Comparison of ENCODE assay signal across 18 cellular contexts in genomic region chr22:23250424-23251363, GRCh38.
DNase-seq lines count a peak whose midpoint lies in the region; ATAC-seq and TF ChIP-seq lines count a peak whose summit lies in the region.
"Had no signal": no experiment of that assay in that cellular context is flagged by ENCODE, and none has a peak within 500 bp of the region (broad histone marks: within the 10 kb centered on the region; RNA-seq: fewer than 3 reads in every experiment).

No MANE protein-coding gene starts in this region.

- peak overlapping the region; percentile 78 for H3K23ac ChIP-seq in neuronal stem cell (ENCODE audit: low read depth, low read length, poor library complexity)

- H3K4me1 Mint-ChIP-seq in activated CD4-positive, alpha-beta T cell treated with anti-CD3 and anti-CD28 coated beads, Interleukin-2, amount 10 ng/mL, durations not matched to agents 7 days and 5 days = peaks cover 49% of the 10 kb centered on the region
- H3K4me1 Mint-ChIP-seq in glutamatergic neuron (ENCODE audit: low read depth, unreplicated experiment) = peaks cover 32% of the 10 kb centered on the region

- H2AFZ ChIP-seq in neuronal stem cell (ENCODE audit: low read length) = no peak overlapping the region

- no peak overlapping the region for H2BK15ac ChIP-seq in neuronal stem cell (ENCODE audit: low read length)

- TF ChIP-seq CTCF in RWPE1 (conservative IDR thresholded peaks at IDR 0.05; ENCODE audit: low read depth) (no peak), glutamatergic neuron (IDR thresholded peaks at IDR 0.05; ENCODE audit: partially characterized antibody, unreplicated experiment) (no peak), lower lobe of right lung (IDR thresholded peaks at IDR 0.05) (no peak)

- peaks cover 12% of the 10 kb centered on the region for H3K79me1 ChIP-seq in neuronal stem cell (ENCODE audit: low read depth, low read length)

- POLR2A ChIA-PET in activated CD4-positive, alpha-beta T cell treated with anti-CD3 and anti-CD28 coated beads, Interleukin-2, amount 10 ng/mL, durations not matched to agents 7 days and 5 days (lab: Charles Lee) = no interaction called here
- POLR2A ChIA-PET in RWPE1 (lab: Yijun Ruan, JAX; ENCODE audit: low non-redundant PET) = no interaction called here

- no peak overlapping the region for H2BK5ac ChIP-seq in neuronal stem cell (ENCODE audit: low read length)

- no peaks in the 10 kb centered on the region for H3K9me3 Mint-ChIP-seq in activated CD4-positive, alpha-beta T cell treated with anti-CD3 and anti-CD28 coated beads, Interleukin-2, amount 10 ng/mL, durations not matched to agents 7 days and 5 days
- peaks cover 28% of the 10 kb centered on the region for H3K9me3 Mint-ChIP-seq in glutamatergic neuron (ENCODE audit: unreplicated experiment)
- H3K9me3 Mint-ChIP-seq: stimulated activated naive CD8-positive, alpha-beta T cell treated with anti-CD3 and anti-CD28 coated beads, Interleukin-15, amount 100 ng/mL, for 72 hours had no signal

- no peaks in the 10 kb centered on the region for H3K27me3 Mint-ChIP-seq in activated CD4-positive, alpha-beta T cell treated with anti-CD3 and anti-CD28 coated beads, Interleukin-2, amount 10 ng/mL, durations not matched to agents 7 days and 5 days
- peaks cover 14% of the 10 kb centered on the region for H3K27me3 Mint-ChIP-seq in glutamatergic neuron (ENCODE audit: unreplicated experiment)
- H3K27me3 Mint-ChIP-seq: stimulated activated naive CD8-positive, alpha-beta T cell treated with anti-CD3 and anti-CD28 coated beads, Interleukin-15, amount 100 ng/mL, for 72 hours had no signal

- no peak overlapping the region for H3K4me3 ChIP-seq in neuronal stem cell (ENCODE audit: low read length in 2 of 2)
- no peak overlapping the region for H3K4me3 ChIP-seq in lower lobe of right lung
- H3K4me3 ChIP-seq: A549, heart right ventricle had no signal

- H3K36me3 ChIP-seq in neuronal stem cell (replicated peaks in 1 of 2; ENCODE audit: control insufficient read depth in 2 of 2, insufficient read depth in 2 of 2, low read length in 2 of 2) = peaks cover 13 to 26% of the 10 kb centered on the region in 2 donors
- H3K36me3 ChIP-seq in lower lobe of right lung = peaks cover 24% of the 10 kb centered on the region

- no peak overlapping the region for H3K14ac ChIP-seq in neuronal stem cell (ENCODE audit: low read length)

- H3K27me3 ChIP-seq in neuronal stem cell (ENCODE audit: control insufficient read depth in 3 of 3, insufficient read depth in 3 of 3, low read depth in 1 of 3, low read length in 3 of 3) (no peaks in the 10 kb centered on the region), lower lobe of right lung (ENCODE audit: low read depth) (no peaks in the 10 kb centered on the region)
- H3K27me3 ChIP-seq: heart right ventricle had no signal

- H4K91ac ChIP-seq in neuronal stem cell (ENCODE audit: low read depth, low read length, poor library complexity) = no peak overlapping the region

- no peak overlapping the region for H4K8ac ChIP-seq in neuronal stem cell (ENCODE audit: low read depth, low read length)

- DNase-seq in activated CD4-positive, alpha-beta T cell treated with anti-CD3 and anti-CD28 coated beads, Interleukin-2, amount 10 ng/mL, durations not matched to agents 7 days and 5 days = no peak
- no peak for DNase-seq in activated CD4-positive, alpha-beta T cell treated with anti-CD3 and anti-CD28 coated beads for 4 hours
- no peak for DNase-seq in RWPE1 (ENCODE audit: low spot score)
- no peak for DNase-seq in glutamatergic neuron
- DNase-seq in neuronal stem cell (ENCODE audit: low spot score) = no peak
- DNase-seq in NCI-H526 (lab: John Stamatoyannopoulos, UW) = no peak
- no peak for DNase-seq in lower lobe of right lung
- DNase-seq: activated CD4-positive, CD25-positive, alpha-beta regulatory T cell; caudate nucleus; effector CD4-positive, alpha-beta T cell; heart right ventricle; islet precursor cell; occipital lobe; RPMI8226; stimulated activated naive CD8-positive, alpha-beta T cell treated with anti-CD3 and anti-CD28 coated beads, Interleukin-15, amount 100 ng/mL, for 72 hours had no signal

- H3K9ac ChIP-seq in neuronal stem cell (ENCODE audit: low read depth, low read length, poor library complexity) = no peak overlapping the region

- H3K4me3 Mint-ChIP-seq in activated CD4-positive, alpha-beta T cell treated with anti-CD3 and anti-CD28 coated beads, Interleukin-2, amount 10 ng/mL, durations not matched to agents 7 days and 5 days = no peak overlapping the region
- peak overlapping the region; percentile 74 for H3K4me3 Mint-ChIP-seq in glutamatergic neuron (ENCODE audit: unreplicated experiment)
- H3K4me3 Mint-ChIP-seq: stimulated activated naive CD8-positive, alpha-beta T cell treated with anti-CD3 and anti-CD28 coated beads, Interleukin-15, amount 100 ng/mL, for 72 hours had no signal

- no peak for ATAC-seq in lower lobe of right lung
- no peak for ATAC-seq in GM19324 (IDR thresholded peaks at IDR 0.05; ENCODE audit: low FRiP score, unreplicated experiment)
- ATAC-seq: A549, heart right ventricle had no signal

- H3K27ac Mint-ChIP-seq in activated CD4-positive, alpha-beta T cell treated with anti-CD3 and anti-CD28 coated beads, Interleukin-2, amount 10 ng/mL, durations not matched to agents 7 days and 5 days = peak overlapping the region; percentile 78
- no peak overlapping the region for H3K27ac Mint-ChIP-seq in glutamatergic neuron (ENCODE audit: unreplicated experiment)

- H3K9me3 ChIP-seq in neuronal stem cell (replicated peaks in 1 of 2; ENCODE audit: control insufficient read depth in 2 of 2, insufficient read depth in 1 of 2, low read depth in 1 of 2, low read length in 2 of 2) (no peaks in the 10 kb centered on the region), lower lobe of right lung (no peaks in the 10 kb centered on the region)
- H3K9me3 ChIP-seq: A549, heart right ventricle had no signal

- H3K4ac ChIP-seq in neuronal stem cell (ENCODE audit: low read length) = no peak overlapping the region

- no peak overlapping the region for H3K18ac ChIP-seq in neuronal stem cell (ENCODE audit: low read length)

- peaks cover 4% of the 10 kb centered on the region for H3K36me3 Mint-ChIP-seq in activated CD4-positive, alpha-beta T cell treated with anti-CD3 and anti-CD28 coated beads, Interleukin-2, amount 10 ng/mL, durations not matched to agents 7 days and 5 days (ENCODE audit: low read depth)
- no peaks in the 10 kb centered on the region for H3K36me3 Mint-ChIP-seq in glutamatergic neuron (ENCODE audit: unreplicated experiment)

- no peak overlapping the region for H2BK120ac ChIP-seq in neuronal stem cell (ENCODE audit: low read depth, low read length)

- H3K4me1 ChIP-seq in neuronal stem cell (ENCODE audit: control insufficient read depth in 2 of 2, insufficient read depth in 1 of 2, low read depth in 1 of 2, low read length in 2 of 2) (peaks cover 4 to 14% of the 10 kb centered on the region in 2 donors), lower lobe of right lung (peaks cover 20% of the 10 kb centered on the region)

- H3K27ac ChIP-seq in RWPE1 (peak overlapping the region; percentile 71), neuronal stem cell (replicated peaks; ENCODE audit: low read length) (no peak overlapping the region), lower lobe of right lung (no peak overlapping the region)
- H3K27ac ChIP-seq: A549, C4-2B, heart right ventricle had no signal

- H2AK5ac ChIP-seq in neuronal stem cell (ENCODE audit: low read depth, low read length) = no peak overlapping the region

- intact Hi-C loops in lower lobe of right lung (cut with DNase I) = no loop called here

- WGBS in neuronal stem cell (ENCODE audit: extremely low coverage in 2 of 2, insufficient read length in 2 of 2, insufficient replicate concordance in 1 of 2), 2 donors = no CpG with 5 or more reads among the region's 17 CpGs

- no peak overlapping the region for H3K4me2 ChIP-seq in neuronal stem cell (ENCODE audit: insufficient read depth, low read length, poor library complexity, severe bottlenecking)
- H3K4me2 ChIP-seq: A549 had no signal

- H2BK12ac ChIP-seq in neuronal stem cell (ENCODE audit: low read length) = no peak overlapping the region

- CTCF ChIA-PET in activated CD4-positive, alpha-beta T cell treated with anti-CD3 and anti-CD28 coated beads, Interleukin-2, amount 10 ng/mL, durations not matched to agents 7 days and 5 days (lab: Charles Lee) = interaction anchor here (1.0 to 1.9 kb wide), 5 partner anchors 8 to 72 kb away, joined by 3 to 11 read pairs (median 3); no protein-coding TSS in a partner anchor
- CTCF ChIA-PET in RWPE1 (lab: Yijun Ruan, JAX) = interaction anchor here (0.7 kb wide), 1 partner anchor 598 kb away, joined by 3 read pairs; no protein-coding TSS in a partner anchor
